ENCODE assay signal across 8 cellular contexts in genomic region chr2:96863039-96863438, GRCh38. TPM values are rescaled to one million over a fixed set of nuclear protein-coding genes. Genes with fewer than 3 reads are reported as not detected.
DNase-seq lines count a peak whose midpoint lies in the region; ATAC-seq and TF ChIP-seq lines count a peak whose summit lies in the region.
"Not testable (repeated sequence)": the region's sequence is repeated elsewhere in the genome, so short reads cannot be mapped to it uniquely, and the experiment has no call there.

No MANE protein-coding gene starts in this region.

- H3K4me2 ChIP-seq in BLaER1 treated with 17β-estradiol and CSF1 and Interleukin-3, amounts not matched to agents 10 nM and 100 nM: peak overlapping the region; percentile 55 to 100 (median 99)
- H3K4me2 ChIP-seq in GM23338, hepatocyte: not testable (repeated sequence)

- 96% methylated on average over 3 of the region's 3 CpGs for WGBS in hepatocyte (ENCODE audit: low lambda C conversion rate, missing lambda C conversion rate)
- WGBS in sigmoid colon, 2 donors: 84 to 88% methylated on average over 3 of the region's 3 CpGs

- not testable (repeated sequence) for ATAC-seq in GM23338; natural killer cell treated with Interleukin-12 subunit alpha and Interleukin-12 subunit beta and Interleukin-15 and Interleukin-18, amount 100 ng/mL, for 72 hours

- peak overlapping the region in 8 of 11 experiments; percentile 64 to 99 (median 85); a peak in 17 of 22 replicates for H3K27ac ChIP-seq in BLaER1 treated with 17β-estradiol and CSF1 and Interleukin-3, amounts not matched to agents 10 nM and 100 nM
- H3K27ac ChIP-seq in GM23338 (ENCODE audit: low read depth): not testable (repeated sequence)
- H3K27ac ChIP-seq in hepatocyte (peak overlapping the region; percentile 12), sigmoid colon (peak overlapping the region; percentile 45 to 100 (median 100))

- H3K4me3 ChIP-seq in BLaER1 treated with 17β-estradiol and CSF1 and Interleukin-3, amounts not matched to agents 10 nM and 100 nM: peak overlapping the region in 7 of 10 experiments; percentile 23 to 94 (median 51); a peak in 12 of 20 replicates
- H3K4me3 ChIP-seq in GM23338, hepatocyte, sigmoid colon: not testable (repeated sequence)

- not testable (repeated sequence) for DNase-seq in GM23338 (ENCODE audit: low spot score); activated naive CD4-positive, alpha-beta T cell treated with anti-CD3 and anti-CD28 coated beads, Interleukin-2, amount 10 ng/mL, durations not matched to agents 7 days and 5 days; hepatocyte (ENCODE audit: low spot score); natural killer cell treated with Interleukin-12 subunit alpha and Interleukin-12 subunit beta and Interleukin-15 and Interleukin-18, amount 100 ng/mL, for 72 hours (ENCODE audit: low spot score); sigmoid colon
- peak; percentile 40 for DNase-seq in NK-92 treated with Interleukin-12 subunit alpha and Interleukin-12 subunit beta, amount 100 ng/mL, for 24 hours (lab: John Stamatoyannopoulos, UW)
- DNase-seq in SIG-M5 treated with dmso at 0.1 percent for 504 hours (lab: John Stamatoyannopoulos, UW; ENCODE audit: unreplicated experiment): peak; percentile 41

- not testable (repeated sequence) for H3K9me3 Mint-ChIP-seq in GM23338; activated naive CD4-positive, alpha-beta T cell treated with anti-CD3 and anti-CD28 coated beads, Interleukin-2, amount 10 ng/mL, durations not matched to agents 7 days and 5 days; natural killer cell treated with Interleukin-12 subunit alpha and Interleukin-12 subunit beta and Interleukin-15 and Interleukin-18, amount 100 ng/mL, for 72 hours

- H3K36me3 Mint-ChIP-seq in GM23338 (ENCODE audit: low read depth): peaks cover 71% of the 10 kb centered on the region
- H3K36me3 Mint-ChIP-seq in activated naive CD4-positive, alpha-beta T cell treated with anti-CD3 and anti-CD28 coated beads, Interleukin-2, amount 10 ng/mL, durations not matched to agents 7 days and 5 days: peaks cover 45% of the 10 kb centered on the region
- not testable (repeated sequence) for H3K36me3 Mint-ChIP-seq in natural killer cell treated with Interleukin-12 subunit alpha and Interleukin-12 subunit beta and Interleukin-15 and Interleukin-18, amount 100 ng/mL, for 72 hours

- CTCF ChIA-PET in activated naive CD4-positive, alpha-beta T cell treated with anti-CD3 and anti-CD28 coated beads, Interleukin-2, amount 10 ng/mL, durations not matched to agents 7 days and 5 days (lab: Charles Lee): interaction anchor here (1.2 to 1.4 kb wide), 2 partner anchors 91 to 94 kb away, joined by 3 read pairs; no protein-coding TSS in a partner anchor

- peaks cover 44 to 73% (median 60%) of the 10 kb centered on the region in 11 experiments for H3K36me3 ChIP-seq in BLaER1 treated with 17β-estradiol and CSF1 and Interleukin-3, amounts not matched to agents 10 nM and 100 nM
- peaks cover 30% of the 10 kb centered on the region; the same call in 1 of the 2 replicates for H3K36me3 ChIP-seq in GM23338 (ENCODE audit: insufficient read depth)
- not testable (repeated sequence) for H3K36me3 ChIP-seq in hepatocyte (replicated peaks; ENCODE audit: insufficient read depth, low read depth)
- peaks cover 45 to 76% (median 61%) of the 10 kb centered on the region in 4 donors for H3K36me3 ChIP-seq in sigmoid colon

- not testable (repeated sequence) for H3K9me2 ChIP-seq in GM23338 (ENCODE audit: insufficient read depth); hepatocyte (replicated peaks; ENCODE audit: insufficient read depth)

- H3K79me2 ChIP-seq in GM23338 (replicated peaks; ENCODE audit: insufficient read depth) (peaks cover 27% of the 10 kb centered on the region), hepatocyte (peaks cover 47% of the 10 kb centered on the region)

- peaks cover 17% of the 10 kb centered on the region for H3F3A ChIP-seq in GM23338 (replicated peaks; ENCODE audit: low read depth)

- H3K27me3 ChIP-seq in BLaER1 treated with 17β-estradiol and CSF1 and Interleukin-3, amounts not matched to agents 10 nM and 100 nM; GM23338 (ENCODE audit: insufficient read depth); hepatocyte; sigmoid colon: not testable (repeated sequence)

- peak overlapping the region; percentile 55; the same call in 1 of the 2 replicates for H3K27ac Mint-ChIP-seq in GM23338
- peak overlapping the region; percentile 37 for H3K27ac Mint-ChIP-seq in activated naive CD4-positive, alpha-beta T cell treated with anti-CD3 and anti-CD28 coated beads, Interleukin-2, amount 10 ng/mL, durations not matched to agents 7 days and 5 days
- H3K27ac Mint-ChIP-seq in natural killer cell treated with Interleukin-12 subunit alpha and Interleukin-12 subunit beta and Interleukin-15 and Interleukin-18, amount 100 ng/mL, for 72 hours: peak overlapping the region; percentile 25 to 38

- TF ChIP-seq POLR2A in sigmoid colon (IDR thresholded peaks at IDR 0.05): not testable (repeated sequence)

- peak overlapping the region in 8 of 11 experiments; percentile 25 to 99 (median 94); a peak in 16 of 22 replicates for H3K9ac ChIP-seq in BLaER1 treated with 17β-estradiol and CSF1 and Interleukin-3, amounts not matched to agents 10 nM and 100 nM

- not testable (repeated sequence) for TF ChIP-seq EP300 in sigmoid colon (IDR thresholded peaks at IDR 0.05)

- H2AFZ ChIP-seq in GM23338, hepatocyte: not testable (repeated sequence)

- peaks cover 27% of the 10 kb centered on the region for H3K4me1 Mint-ChIP-seq in GM23338
- peaks cover 55% of the 10 kb centered on the region for H3K4me1 Mint-ChIP-seq in activated naive CD4-positive, alpha-beta T cell treated with anti-CD3 and anti-CD28 coated beads, Interleukin-2, amount 10 ng/mL, durations not matched to agents 7 days and 5 days
- H3K4me1 Mint-ChIP-seq in natural killer cell treated with Interleukin-12 subunit alpha and Interleukin-12 subunit beta and Interleukin-15 and Interleukin-18, amount 100 ng/mL, for 72 hours (ENCODE audit: low read depth in 2 of 2): peaks cover 19 to 38% of the 10 kb centered on the region in 2 donors

- H3K9me3 ChIP-seq in BLaER1 treated with 17β-estradiol and CSF1 and Interleukin-3, amounts not matched to agents 10 nM and 100 nM (replicated peaks in 1 of 11); hepatocyte (ENCODE audit: low read depth); sigmoid colon: not testable (repeated sequence)

- not testable (repeated sequence) for TF ChIP-seq CTCF in GM23338 (conservative IDR thresholded peaks at IDR 0.05; ENCODE audit: low read depth in 2 of 2); hepatocyte (IDR thresholded peaks at IDR 0.05; ENCODE audit: poor library complexity); sigmoid colon (IDR thresholded peaks at IDR 0.05)

- peaks cover 21% of the 10 kb centered on the region for H3K27me3 Mint-ChIP-seq in GM23338 (ENCODE audit: insufficient read depth, low read depth, poor library complexity)
- not testable (repeated sequence) for H3K27me3 Mint-ChIP-seq in activated naive CD4-positive, alpha-beta T cell treated with anti-CD3 and anti-CD28 coated beads, Interleukin-2, amount 10 ng/mL, durations not matched to agents 7 days and 5 days; natural killer cell treated with Interleukin-12 subunit alpha and Interleukin-12 subunit beta and Interleukin-15 and Interleukin-18, amount 100 ng/mL, for 72 hours

- H4K20me1 ChIP-seq in BLaER1 treated with 17β-estradiol and CSF1 and Interleukin-3, amounts not matched to agents 10 nM and 100 nM: peaks cover 45 to 90% (median 76%) of the 10 kb centered on the region in 11 experiments; a peak in 21 of 22 replicates
- H4K20me1 ChIP-seq in GM23338 (replicated peaks; ENCODE audit: insufficient read depth): not testable (repeated sequence)
- H4K20me1 ChIP-seq in hepatocyte (ENCODE audit: insufficient read depth, poor library complexity, severe bottlenecking): peaks cover 54% of the 10 kb centered on the region

- intact Hi-C loops in sigmoid colon (cut with DNase I): loop anchor here (10.0 kb wide), 1 partner anchor 328 kb away; the partner anchor contains the start of gene ARID5A

- H3K4me3 Mint-ChIP-seq in GM23338; activated naive CD4-positive, alpha-beta T cell treated with anti-CD3 and anti-CD28 coated beads, Interleukin-2, amount 10 ng/mL, durations not matched to agents 7 days and 5 days; natural killer cell treated with Interleukin-12 subunit alpha and Interleukin-12 subunit beta and Interleukin-15 and Interleukin-18, amount 100 ng/mL, for 72 hours: not testable (repeated sequence)

- peaks cover 85 to 99% (median 95%) of the 10 kb centered on the region in 10 experiments for H3K4me1 ChIP-seq in BLaER1 treated with 17β-estradiol and CSF1 and Interleukin-3, amounts not matched to agents 10 nM and 100 nM
- H3K4me1 ChIP-seq in GM23338 (ENCODE audit: insufficient read depth) (peaks cover 16% of the 10 kb centered on the region), hepatocyte (ENCODE audit: insufficient read depth) (peaks cover 41% of the 10 kb centered on the region), sigmoid colon (peaks cover 0 to 88% (median 82%) of the 10 kb centered on the region in 4 donors)

RNA-seq across cellular contexts. Expression of gene ANKRD39, which starts 5.2 kb away (rescaled TPM):
- total RNA-seq in GM23338 (2014; rRNA removed; shearing (Covaris generic)): 17.5 and 18.3 TPM in 2 replicates
- 32.0 and 33.8 TPM in 2 replicates for polyA plus RNA-seq in GM23338 (2016; fragmentation: Nextera tagmentation; extraction: Ambion mirVana)
- total RNA-seq in hepatocyte: 9.0 and 13.6 TPM in 2 replicates
- 25.6 and 34.9 TPM in 2 replicates for polyA plus RNA-seq in hepatocyte
- 10 to 100 TPM; 27.8 to 41.7 TPM for total RNA-seq in natural killer cell treated with Interleukin-12 subunit alpha and Interleukin-12 subunit beta and Interleukin-15 and Interleukin-18, amount 100 ng/mL, for 72 hours
- 10 to 100 TPM; 11.4 to 34.1 (median 26.1) TPM for total RNA-seq in sigmoid colon
- 10 to 100 TPM; 12.5 to 14.8 (median 12.6) TPM for polyA plus RNA-seq in sigmoid colon

RNA-seq across cellular contexts. Expression of gene SEMA4C, which starts 6.8 kb away (rescaled TPM):
- total RNA-seq in GM23338 (2014; rRNA removed; shearing (Covaris generic)): 69.7 and 80.7 TPM in 2 replicates
- polyA plus RNA-seq in GM23338 (2016; fragmentation: Nextera tagmentation; extraction: Ambion mirVana): 15.4 and 16.8 TPM in 2 replicates
- total RNA-seq in hepatocyte: 30.2 and 37.5 TPM in 2 replicates
- 28.6 and 33.4 TPM in 2 replicates for polyA plus RNA-seq in hepatocyte
- 10 to 100 TPM; 17.0 to 18.0 TPM for total RNA-seq in natural killer cell treated with Interleukin-12 subunit alpha and Interleukin-12 subunit beta and Interleukin-15 and Interleukin-18, amount 100 ng/mL, for 72 hours
- 10 to 100 TPM; 57.1 to 90.1 (median 68.9) TPM for total RNA-seq in sigmoid colon
- 10 to 100 TPM in 1 of 3 donors, 1 to 10 TPM in 2; 3.6 to 21.3 (median 7.9) TPM for polyA plus RNA-seq in sigmoid colon

RNA-seq across cellular contexts. Expression of gene ANKRD23, which starts 19.2 kb away (rescaled TPM):
- 4.0 and 6.5 TPM in 2 replicates for total RNA-seq in GM23338 (2014; rRNA removed; shearing (Covaris generic))
- polyA plus RNA-seq in GM23338 (2016; fragmentation: Nextera tagmentation; extraction: Ambion mirVana) (2.9 and 5.0 TPM in 2 replicates), hepatocyte (4.4 and 4.7 TPM in 2 replicates), sigmoid colon (1 to 10 TPM in 1 of 3 donors, under 1 TPM in 1, not detected in 1; 0.69 to 4.2 TPM)
- total RNA-seq in hepatocyte (1.8 and 2.0 TPM in 2 replicates), sigmoid colon (1 to 10 TPM; 1.8 to 5.5 (median 4.2) TPM)
- 10 to 100 TPM in 1 of 2 donors, 1 to 10 TPM in 1; 7.4 to 12.9 TPM for total RNA-seq in natural killer cell treated with Interleukin-12 subunit alpha and Interleukin-12 subunit beta and Interleukin-15 and Interleukin-18, amount 100 ng/mL, for 72 hours

RNA-seq across cellular contexts. Expression of gene CNNM3, which starts 47.0 kb away (rescaled TPM):
- total RNA-seq in GM23338 (2014; rRNA removed; shearing (Covaris generic)): 22.8 and 25.7 TPM in 2 replicates
- polyA plus RNA-seq in GM23338 (2016; fragmentation: Nextera tagmentation; extraction: Ambion mirVana) (5.3 and 7.7 TPM in 2 replicates), hepatocyte (23.7 and 25.8 TPM in 2 replicates), sigmoid colon (10 to 100 TPM in 1 of 3 donors, 1 to 10 TPM in 2; 1.2 to 11.9 (median 1.2) TPM)
- total RNA-seq in hepatocyte (17.0 and 17.1 TPM in 2 replicates), sigmoid colon (10 to 100 TPM in 3 of 4 donors, 1 to 10 TPM in 1; 8.9 to 16.6 (median 11.8) TPM)
- 10 to 100 TPM; 15.7 to 32.9 TPM for total RNA-seq in natural killer cell treated with Interleukin-12 subunit alpha and Interleukin-12 subunit beta and Interleukin-15 and Interleukin-18, amount 100 ng/mL, for 72 hours
